19 cellular contexts compared by ENCODE assay signal in the genomic region with DNA sequence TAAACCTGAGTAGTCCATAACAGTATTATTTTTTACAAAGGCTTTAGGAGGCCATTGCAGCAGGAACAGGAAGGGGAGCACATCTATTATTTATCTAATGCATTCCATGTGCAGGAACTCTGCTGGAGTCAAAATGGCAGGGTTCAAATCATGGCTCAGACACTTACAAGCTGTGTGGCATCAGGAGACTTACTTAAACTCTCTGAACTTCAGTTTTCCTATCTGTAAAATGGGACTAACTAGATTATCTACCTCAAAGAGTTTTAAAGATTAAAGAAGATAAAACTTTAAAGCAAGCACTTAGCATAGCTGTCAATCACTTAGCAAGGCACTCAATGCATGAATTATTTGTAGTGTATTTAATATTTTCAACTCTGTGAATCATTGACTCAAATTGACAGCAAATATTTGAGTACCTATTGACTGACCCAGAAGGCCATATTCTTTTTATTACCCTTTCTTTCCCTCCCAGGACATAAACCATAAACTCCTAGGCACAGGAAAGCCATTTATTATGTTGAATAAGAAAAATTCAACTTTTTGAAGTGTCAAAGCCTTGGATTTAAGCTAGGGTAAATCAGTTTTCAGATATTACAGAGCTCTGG.
DNase-seq lines count a peak whose midpoint lies in the region; FAIRE-seq and TF ChIP-seq lines count a peak whose summit lies in the region.
"Had no signal": no experiment of that assay in that cellular context is flagged by ENCODE, and none has a peak within 500 bp of the region (broad histone marks: within the 10 kb centered on the region; RNA-seq: fewer than 3 reads in every experiment).

No MANE protein-coding gene starts in this region.

- H3K27me3 ChIP-seq in hepatocyte (peaks cover 4% of the 10 kb centered on the region), small intestine (ENCODE audit: control insufficient read depth in 2 of 2, insufficient read depth in 2 of 2, low read length in 2 of 2) (peaks cover 0 to under 1% of the 10 kb centered on the region in 2 donors)

- DNase-seq in DMS53 (lab: John Stamatoyannopoulos, UW) (peak; percentile 70), NCI-H69 (lab: John Stamatoyannopoulos, UW) (peak; percentile 59), hepatocyte (ENCODE audit: low spot score) (no peak), small intestine (peak; percentile 51), RCC 7860 (ENCODE audit: low spot score) (no peak), SW 1271 (lab: John Stamatoyannopoulos, UW) (no peak)
- no peak for DNase-seq in T-helper 2 cell treated with Interferon-gamma antibody and Interleukin-4, amounts not matched to agents 5 μg/mL and 100 μg/mL, for 36 hours (ENCODE audit: low spot score)
- DNase-seq: ACHN; BE2C; C1 segment of cervical spinal cord; CD4-positive, alpha-beta T cell; DMS79 treated with DMSO at 0.1 percent for 48 hours; GF-D8; GM23248; HCEC 1CT had no signal

- no peak for TF ChIP-seq CTCF in hepatocyte (IDR thresholded peaks at IDR 0.05; ENCODE audit: poor library complexity)

- H2AFZ ChIP-seq in hepatocyte: no peak overlapping the region
- H2AFZ ChIP-seq: GM23248 had no signal

- H3K4me2 ChIP-seq in hepatocyte: no peak overlapping the region

- H3K27ac Mint-ChIP-seq in T-helper 2 cell treated with Interferon-gamma antibody and Interleukin-4, amounts not matched to agents 5 μg/mL and 100 μg/mL, for 36 hours: no peak overlapping the region
- H3K27ac Mint-ChIP-seq: CD4-positive, alpha-beta T cell had no signal

- H3K27ac ChIP-seq in hepatocyte (peak overlapping the region; percentile 66), small intestine (ENCODE audit: low read depth in 1 of 2, low read length in 1 of 2) (no peak overlapping the region)
- H3K27ac ChIP-seq: GM23248 had no signal

- no peaks in the 10 kb centered on the region for H3K9me3 Mint-ChIP-seq in T-helper 2 cell treated with Interferon-gamma antibody and Interleukin-4, amounts not matched to agents 5 μg/mL and 100 μg/mL, for 36 hours
- H3K9me3 Mint-ChIP-seq: CD4-positive, alpha-beta T cell had no signal

- H3K27me3 Mint-ChIP-seq in T-helper 2 cell treated with Interferon-gamma antibody and Interleukin-4, amounts not matched to agents 5 μg/mL and 100 μg/mL, for 36 hours (ENCODE audit: low read depth): peaks cover 23% of the 10 kb centered on the region

- no peaks in the 10 kb centered on the region for H4K20me1 ChIP-seq in hepatocyte (ENCODE audit: insufficient read depth, poor library complexity, severe bottlenecking)

- H3K9me3 ChIP-seq in hepatocyte (ENCODE audit: low read depth) (no peaks in the 10 kb centered on the region), small intestine (ENCODE audit: control insufficient read depth, low read depth) (no peaks in the 10 kb centered on the region)
- H3K9me3 ChIP-seq: BE2C, Caco-2 had no signal

- FAIRE-seq in small intestine (lab: Jason Lieb, UNC): no peak
- no peak for FAIRE-seq in RCC 7860 (lab: Jason Lieb, UNC)
- FAIRE-seq: A204.1, D721Med, H54 had no signal

- H3K4me3 Mint-ChIP-seq in T-helper 2 cell treated with Interferon-gamma antibody and Interleukin-4, amounts not matched to agents 5 μg/mL and 100 μg/mL, for 36 hours: no peak overlapping the region
- H3K4me3 Mint-ChIP-seq: CD4-positive, alpha-beta T cell had no signal

- H3K4me3 ChIP-seq in hepatocyte: no peak overlapping the region
- no peak overlapping the region for H3K4me3 ChIP-seq in small intestine (ENCODE audit: low read depth in 1 of 2, low read length in 2 of 2)
- H3K4me3 ChIP-seq: GM23248 had no signal

- no peaks in the 10 kb centered on the region for H3K36me3 ChIP-seq in hepatocyte (replicated peaks; ENCODE audit: insufficient read depth, low read depth)
- H3K36me3 ChIP-seq in small intestine (ENCODE audit: control insufficient read depth in 2 of 2, insufficient read depth in 2 of 2, low read length in 2 of 2): no peaks in the 10 kb centered on the region
- H3K36me3 ChIP-seq: BE2C had no signal

- peaks cover 3% of the 10 kb centered on the region for H3K4me1 Mint-ChIP-seq in T-helper 2 cell treated with Interferon-gamma antibody and Interleukin-4, amounts not matched to agents 5 μg/mL and 100 μg/mL, for 36 hours (ENCODE audit: low read depth)

- H3K4me1 ChIP-seq in hepatocyte (ENCODE audit: insufficient read depth) (no peaks in the 10 kb centered on the region), small intestine (ENCODE audit: control insufficient read depth in 2 of 2, insufficient read depth in 1 of 2, low read depth in 1 of 2, low read length in 1 of 2) (no peaks in the 10 kb centered on the region)
- H3K4me1 ChIP-seq: BE2C had no signal

- H3K79me2 ChIP-seq in hepatocyte: no peaks in the 10 kb centered on the region

- H3K9me2 ChIP-seq in hepatocyte (replicated peaks; ENCODE audit: insufficient read depth): no peaks in the 10 kb centered on the region

- H3K36me3 Mint-ChIP-seq in T-helper 2 cell treated with Interferon-gamma antibody and Interleukin-4, amounts not matched to agents 5 μg/mL and 100 μg/mL, for 36 hours (ENCODE audit: low read depth): no peaks in the 10 kb centered on the region

Comparison
In these comparisons a context has a peak if more than half of its experiments do, and no peak if none do; other contexts are left out.
1. DNase-seq: peak in DMS53 (single experiment), NCI-H69 (single experiment) and small intestine (single experiment); none in hepatocyte (single experiment), T-helper 2 cell treated with Interferon-gamma antibody and Interleukin-4, amounts not matched to agents 5 μg/mL and 100 μg/mL, for 36 hours (single experiment), RCC 7860 (single experiment) and SW 1271 (0 of 2).